ENCODE assay signal across 15 cellular contexts in genomic region chr10:14820010-14820774, GRCh38. TPM values are rescaled to one million over a fixed set of nuclear protein-coding genes. Genes with fewer than 3 reads are reported as not detected.
A peak's percentile ranks its signal among the peaks of the same experiment; 100 is the strongest.
DNase-seq lines count a peak whose midpoint lies in the region; ATAC-seq and TF ChIP-seq lines count a peak whose summit lies in the region.
"Had no signal": no experiment of that assay in that cellular context is flagged by ENCODE, and none has a peak within 500 bp of the region (broad histone marks: within the 10 kb centered on the region; RNA-seq: fewer than 3 reads in every experiment).

No MANE protein-coding gene starts in this region.

- no peak overlapping the region for H2BK5ac ChIP-seq in trophoblast cell (ENCODE audit: low read depth, low read length, poor library complexity)

- peaks cover 19% of the 10 kb centered on the region for H3K4me1 ChIP-seq in PC-3 (ENCODE audit: insufficient read depth, low read length)
- no peaks in the 10 kb centered on the region for H3K4me1 ChIP-seq in trophoblast cell (ENCODE audit: control insufficient read depth in 1 of 2, insufficient read depth in 2 of 2, low read length in 2 of 2)
- H3K4me1 ChIP-seq: gastroesophageal sphincter, upper lobe of right lung had no signal

- DNase-seq in Daoy (ENCODE audit: low read depth) (peak; percentile 72), PC-3 (peak; percentile 81), epithelial cell of esophagus (ENCODE audit: low read depth) (peak; percentile 48), trophoblast cell (peak; percentile 86 to 95), NCI-H128 (lab: John Stamatoyannopoulos, UW; ENCODE audit: unreplicated experiment) (no peak), UCSD-AML1 (lab: John Stamatoyannopoulos, UW; ENCODE audit: unreplicated experiment) (no peak), C1 segment of cervical spinal cord (lab: John Stamatoyannopoulos, UW) (no peak)
- DNase-seq in stimulated activated CD4-positive, alpha-beta T cell treated with anti-CD3 and anti-CD28 coated beads, Interleukin-15, amount 100 ng/mL, for 24 hours: no peak
- DNase-seq: activated T-cell treated with anti-CD3 and anti-CD28 coated beads, Interleukin-2, amount 50 U/mL, for 24 hours; NCI-H2107; upper lobe of right lung had no signal

- H3K9me3 ChIP-seq in PC-3 (ENCODE audit: low read length) (no peaks in the 10 kb centered on the region), trophoblast cell (ENCODE audit: insufficient read depth, low read depth, low read length) (no peaks in the 10 kb centered on the region)
- H3K9me3 ChIP-seq: gastroesophageal sphincter, upper lobe of right lung had no signal

- no peaks in the 10 kb centered on the region for H3K79me2 ChIP-seq in PC-3 (ENCODE audit: low read length)
- H3K79me2 ChIP-seq in trophoblast cell (ENCODE audit: control insufficient read depth, insufficient read depth, low read length, poor library complexity): no peaks in the 10 kb centered on the region

- WGBS in trophoblast cell (ENCODE audit: extremely low coverage, insufficient coverage, insufficient read length): no CpG with 5 or more reads among the region's 10 CpGs

- H2BK120ac ChIP-seq in trophoblast cell (ENCODE audit: insufficient read depth, low read length, poor library complexity): no peak overlapping the region

- peak; percentile 93 for ATAC-seq in PC-3
- ATAC-seq: gastroesophageal sphincter, Panc1, sciatic nerve, upper lobe of right lung had no signal

- H3K9ac ChIP-seq in PC-3 (ENCODE audit: low read length): peak overlapping the region; percentile 40
- no peak overlapping the region for H3K9ac ChIP-seq in trophoblast cell (ENCODE audit: low read length)

- no peak overlapping the region for H3K18ac ChIP-seq in trophoblast cell (ENCODE audit: low read length)

- H3K27ac ChIP-seq in PC-3 (ENCODE audit: low read length) (peak overlapping the region; percentile 70), trophoblast cell (ENCODE audit: low read depth, low read length) (no peak overlapping the region)
- H3K27ac ChIP-seq: gastroesophageal sphincter, upper lobe of right lung, VCaP had no signal

- POLR2A ChIA-PET in PC-3 (lab: Charles Lee; ENCODE audit: unreplicated experiment): interaction anchor here (0.6 kb wide), 1 partner anchor 47 kb away, joined by 3 read pairs; no protein-coding TSS in a partner anchor

- no peaks in the 10 kb centered on the region for H3K79me1 ChIP-seq in trophoblast cell (ENCODE audit: low read length)

- H4K12ac ChIP-seq in trophoblast cell (ENCODE audit: low read depth, low read length): no peak overlapping the region

- peak overlapping the region; percentile 27 for H3K4me2 ChIP-seq in PC-3 (ENCODE audit: low read length)
- no peak overlapping the region for H3K4me2 ChIP-seq in trophoblast cell (ENCODE audit: low read length)

- H2AK5ac ChIP-seq in trophoblast cell (ENCODE audit: low read length): no peak overlapping the region

- H2AFZ ChIP-seq in PC-3 (ENCODE audit: low read length) (no peak overlapping the region), trophoblast cell (ENCODE audit: insufficient read depth, low read length, poor library complexity) (no peak overlapping the region)

- no peak overlapping the region for H3K4me3 ChIP-seq in PC-3 (ENCODE audit: low read length)
- H3K4me3 ChIP-seq in epithelial cell of esophagus (ENCODE audit: low read length): no peak overlapping the region
- no peak overlapping the region for H3K4me3 ChIP-seq in trophoblast cell (ENCODE audit: low read depth, low read length)
- H3K4me3 ChIP-seq: gastroesophageal sphincter, upper lobe of right lung had no signal

- H3K4ac ChIP-seq in trophoblast cell (ENCODE audit: low read depth, low read length): no peak overlapping the region

- intact Hi-C loops in PC-3 (cut with micrococcal nuclease): loop anchor here (2.0 to 5.0 kb wide), 5 partner anchors 37 to 693 kb away; no protein-coding TSS in a partner anchor

- no peak overlapping the region for H3K14ac ChIP-seq in trophoblast cell (ENCODE audit: low read length)

- TF ChIP-seq CTCF in PC-3 (conservative IDR thresholded peaks at IDR 0.05; ENCODE audit: low read depth, low read length) (0 out of 2 replicates have a peak, but pooled peaks have one; percentile 12), epithelial cell of esophagus (IDR thresholded peaks at IDR 0.05; ENCODE audit: insufficient read depth, low read depth, low read length, missing control alignments) (no peak)

- H3K23ac ChIP-seq in trophoblast cell (ENCODE audit: low read length): no peak overlapping the region

- no peaks in the 10 kb centered on the region for H4K20me1 ChIP-seq in PC-3 (ENCODE audit: low read length)

- H3K9me2 ChIP-seq in PC-3 (replicated peaks; ENCODE audit: low read length): no peaks in the 10 kb centered on the region

- no peak overlapping the region for H4K8ac ChIP-seq in trophoblast cell (ENCODE audit: low read depth, low read length)

- H3F3A ChIP-seq in PC-3 (ENCODE audit: low read length, unreplicated experiment): no peaks in the 10 kb centered on the region

- CTCF ChIA-PET in PC-3 (lab: Charles Lee): no interaction called here

- no peak overlapping the region for H4K91ac ChIP-seq in trophoblast cell (ENCODE audit: low read depth, low read length)

- no TSS peak for BruUV-seq in PC-3 (replicated peaks; lab: Mats Ljungman, UMichigan)

- H3K27me3 ChIP-seq in PC-3 (ENCODE audit: low read length): no peaks in the 10 kb centered on the region
- no peaks in the 10 kb centered on the region for H3K27me3 ChIP-seq in trophoblast cell (ENCODE audit: insufficient read depth, low read length)
- H3K27me3 ChIP-seq: gastroesophageal sphincter, upper lobe of right lung had no signal

- H2BK12ac ChIP-seq in trophoblast cell (ENCODE audit: low read length): no peak overlapping the region

- H3K36me3 ChIP-seq in PC-3 (ENCODE audit: low read depth, low read length): no peaks in the 10 kb centered on the region
- H3K36me3 ChIP-seq in trophoblast cell (ENCODE audit: control insufficient read depth in 1 of 2, insufficient read depth in 2 of 2, low read length in 2 of 2): no peaks in the 10 kb centered on the region
- H3K36me3 ChIP-seq: gastroesophageal sphincter, upper lobe of right lung had no signal

RNA-seq across cellular contexts. Expression of gene CDNF, which starts 17.6 kb away (rescaled TPM):
- not detected in 2 replicates for total RNA-seq in Daoy (2014; rRNA removed; shearing (Covaris generic))
- 1.2 TPM in 1 of 2 replicates, not detected in the other for total RNA-seq in PC-3 (2014; rRNA removed)
- polyA plus RNA-seq in trophoblast cell (2013): 0.86 and 1.1 TPM in 2 replicates

RNA-seq across cellular contexts. Expression of gene HSPA14, which starts 17.9 kb away (rescaled TPM):
- total RNA-seq in Daoy (2014; rRNA removed; shearing (Covaris generic)): 39.9 and 51.2 TPM in 2 replicates
- 17.5 and 18.1 TPM in 2 replicates for total RNA-seq in PC-3 (2014; rRNA removed)
- polyA plus RNA-seq in trophoblast cell (2013): 20.9 and 21.3 TPM in 2 replicates

RNA-seq across cellular contexts. Expression of gene MSANTD7, which starts 17.9 kb away (rescaled TPM):
- total RNA-seq in Daoy (2014; rRNA removed; shearing (Covaris generic)): 14.4 and 14.7 TPM in 2 replicates
- 8.2 and 10.7 TPM in 2 replicates for total RNA-seq in PC-3 (2014; rRNA removed)
- polyA plus RNA-seq in trophoblast cell (2013): 11.5 and 12.0 TPM in 2 replicates

RNA-seq across cellular contexts. Expression of gene FAM107B, which starts 45.5 kb away (rescaled TPM):
- total RNA-seq in Daoy (2014; rRNA removed; shearing (Covaris generic)): 14.3 and 15.6 TPM in 2 replicates
- total RNA-seq in PC-3 (2014; rRNA removed): 33.5 and 36.6 TPM in 2 replicates
- 70.9 and 75.6 TPM in 2 replicates for polyA plus RNA-seq in trophoblast cell (2013)

RNA-seq across cellular contexts. Expression of gene SUV39H2, which starts 58.5 kb away (rescaled TPM):
- 29.0 and 35.7 TPM in 2 replicates for total RNA-seq in Daoy (2014; rRNA removed; shearing (Covaris generic))
- 6.4 and 6.9 TPM in 2 replicates for total RNA-seq in PC-3 (2014; rRNA removed)
- 23.7 and 26.0 TPM in 2 replicates for polyA plus RNA-seq in trophoblast cell (2013)

Comparison
In these comparisons a context has a peak if more than half of its experiments do, and no peak if none do; other contexts are left out.
1. DNase-seq: peak in Daoy (single experiment), PC-3 (single experiment), epithelial cell of esophagus (single experiment) and trophoblast cell (2 of 2); none in NCI-H128 (single experiment), stimulated activated CD4-positive, alpha-beta T cell treated with anti-CD3 and anti-CD28 coated beads, Interleukin-15, amount 100 ng/mL, for 24 hours (single experiment), UCSD-AML1 (single experiment) and C1 segment of cervical spinal cord (0 of 14).